1 cellular context compared by ENCODE assay signal in the genomic region with DNA sequence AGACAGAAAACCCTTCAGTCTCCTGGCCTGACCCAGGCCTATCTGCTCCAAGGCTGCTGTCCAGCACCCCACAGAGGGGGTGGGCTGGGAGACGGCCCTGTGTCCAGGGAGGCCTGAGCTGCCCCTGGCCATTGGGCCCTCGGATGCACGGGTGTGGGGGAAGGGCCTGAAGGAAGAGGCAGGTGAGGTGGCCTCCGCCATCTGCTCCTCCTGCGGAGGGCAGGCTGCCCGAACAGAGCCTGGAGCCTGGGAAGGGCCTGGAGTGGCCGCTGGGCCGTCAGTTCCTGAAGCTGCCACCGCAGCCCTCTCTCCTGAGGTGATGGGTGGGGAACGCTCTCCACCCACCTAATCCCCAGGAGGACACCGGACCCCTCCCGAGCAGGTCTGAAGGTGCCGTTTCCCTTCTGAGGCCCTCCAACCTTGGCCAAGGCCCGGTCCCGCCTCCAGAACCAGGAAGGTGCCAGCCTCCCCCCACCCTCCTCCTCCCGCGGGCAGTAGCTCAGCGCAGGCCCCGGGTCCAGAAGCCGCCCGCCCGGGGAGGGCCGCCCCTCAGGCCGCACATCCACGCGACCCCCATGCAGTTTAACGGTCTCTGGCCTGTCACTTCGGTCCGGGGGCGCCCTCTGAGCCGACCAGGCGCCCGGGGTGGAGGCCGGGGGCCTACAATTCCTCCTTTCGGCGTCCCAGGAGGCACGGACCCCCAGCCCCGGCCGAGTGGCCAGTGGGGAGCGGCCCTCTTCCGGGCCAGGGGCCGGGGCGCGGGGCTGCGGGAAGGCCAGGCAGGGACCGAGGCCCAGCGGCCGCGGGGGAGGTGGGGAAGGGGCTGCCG.
TF ChIP-seq lines count a peak whose summit lies in the region.

No MANE protein-coding gene starts in this region.

TF ChIP-seq in endothelial cell of umbilical vein, 7 proteins besides CTCF, POLR2A, EP300 and RAD21:
- peak; percentile 71 for TF ChIP-seq EZH2 (IDR thresholded peaks at IDR 0.05; ENCODE audit: borderline replicate concordance, low read depth, low read length, severe bottlenecking)
- TF ChIP-seq, protein P1, sequence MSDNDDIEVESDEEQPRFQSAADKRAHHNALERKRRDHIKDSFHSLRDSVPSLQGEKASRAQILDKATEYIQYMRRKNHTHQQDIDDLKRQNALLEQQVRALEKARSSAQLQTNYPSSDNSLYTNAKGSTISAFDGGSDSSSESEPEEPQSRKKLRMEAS (IDR thresholded peaks at IDR 0.05; ENCODE audit: insufficient read depth, insufficient read length): no peak
TF ChIP-seq in endothelial cell of umbilical vein: peak in this region for 1.
